ENCODE assay signal across 8 cellular contexts in the genomic region with DNA sequence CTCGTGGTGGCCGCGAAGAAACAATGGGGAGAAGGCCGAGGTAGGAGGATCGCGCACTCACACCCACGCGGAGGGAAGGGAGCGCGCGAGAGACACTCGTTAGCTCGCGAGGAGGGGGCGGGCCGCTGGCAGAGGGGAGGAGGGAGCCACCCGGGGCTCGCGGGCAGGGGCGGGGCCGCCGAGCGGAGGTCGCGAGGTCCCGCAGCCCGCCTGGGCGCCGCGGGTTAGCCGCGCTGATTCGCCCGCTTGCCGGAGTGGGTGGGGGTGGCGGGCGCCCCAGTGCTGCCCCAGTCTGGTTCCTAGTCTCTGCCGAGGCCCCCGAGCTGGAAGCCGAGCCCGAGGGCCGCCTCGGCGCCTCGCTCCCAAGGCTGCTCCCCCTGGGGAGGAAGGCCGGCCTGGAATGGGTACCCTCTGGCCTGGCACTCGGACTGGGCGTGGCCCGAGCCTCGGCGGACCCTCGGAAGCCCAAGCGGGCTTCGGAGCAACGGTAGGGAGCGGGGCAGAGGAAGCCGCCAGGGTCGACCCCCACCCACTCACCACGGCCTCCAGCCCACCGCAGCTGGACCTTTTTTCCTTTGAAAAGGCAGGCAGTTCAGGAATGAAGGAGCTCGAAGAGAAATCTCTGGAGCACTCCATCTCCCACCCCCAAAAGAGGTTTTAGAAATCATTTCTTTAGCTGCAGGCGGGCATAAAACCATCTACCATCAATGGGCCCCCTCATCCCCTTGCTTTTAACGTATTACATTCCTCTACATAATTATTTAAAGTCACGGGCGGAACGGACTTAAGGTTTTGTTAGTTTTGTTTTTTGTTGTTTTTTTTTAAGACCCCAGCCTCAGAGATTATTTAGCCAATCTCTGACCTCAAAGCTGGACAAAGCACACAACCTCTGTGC. TPM values are rescaled to one million over a fixed set of nuclear protein-coding genes. Genes with fewer than 3 reads are reported as not detected.
A peak's percentile ranks its signal among the peaks of the same experiment; 100 is the strongest.
DNase-seq lines count a peak whose midpoint lies in the region; ATAC-seq, FAIRE-seq and TF ChIP-seq lines count a peak whose summit lies in the region.

No MANE protein-coding gene starts in this region.

- CTCF ChIA-PET in GM10248 (lab: Yijun Ruan, JAX), result interaction anchor here (0.8 to 3.6 kb wide), 6 partner anchors 13 to 234 kb away, joined by 3 to 14 read pairs (median 4); no protein-coding TSS in a partner anchor

- H3K36me3 ChIP-seq in astrocyte (ENCODE audit: insufficient read depth, low read length) (no peaks in the 10 kb centered on the region), aorta (ENCODE audit: control insufficient read depth in 1 of 2, insufficient read depth in 2 of 2, low read length in 1 of 2) (no peaks in the 10 kb centered on the region)

- no peak for FAIRE-seq in astrocyte (lab: Jason Lieb, UNC)

- POLR2A ChIA-PET in GM10248 (lab: Yijun Ruan, JAX), result interaction anchor here (0.6 to 1.0 kb wide), 3 partner anchors 37 to 149 kb away, joined by 3 to 6 read pairs (median 3); a partner anchor contains a TSS

- H3K9me3 ChIP-seq in astrocyte (ENCODE audit: insufficient read depth, low read depth, low read length) (no peaks in the 10 kb centered on the region), aorta (ENCODE audit: control insufficient read depth, low read length) (no peaks in the 10 kb centered on the region)

- H3K27me3 ChIP-seq in astrocyte (ENCODE audit: insufficient read depth, low read length) (no peaks in the 10 kb centered on the region), aorta (ENCODE audit: control insufficient read depth in 1 of 2, insufficient read depth in 2 of 2, low read length in 1 of 2) (no peaks in the 10 kb centered on the region)

- peak overlapping the region; percentile 92 for H3K4me3 Mint-ChIP-seq in astrocyte (ENCODE audit: unreplicated experiment)

- H3K4me1 Mint-ChIP-seq in astrocyte (ENCODE audit: low read depth, unreplicated experiment), result peaks cover 23% of the 10 kb centered on the region

- peak overlapping the region; percentile 94 for H3K27ac Mint-ChIP-seq in astrocyte (ENCODE audit: unreplicated experiment)

- 1 to 2% methylated on average over 35 to 66 of the region's 66 CpGs for WGBS in aorta, 2 donors

- H3K4me1 ChIP-seq in astrocyte (ENCODE audit: insufficient read depth, low read length), result peaks cover 10% of the 10 kb centered on the region
- peaks cover 0 to 1% of the 10 kb centered on the region in 2 donors for H3K4me1 ChIP-seq in aorta (ENCODE audit: control insufficient read depth in 1 of 2, insufficient read depth in 2 of 2, low read length in 2 of 2)

- H3K9ac ChIP-seq in astrocyte (ENCODE audit: low read length), result peak overlapping the region; percentile 92

- peak overlapping the region; percentile 90 for H3K4me2 ChIP-seq in astrocyte (ENCODE audit: low read length)

- ATAC-seq in HG02571 (IDR thresholded peaks at IDR 0.05; ENCODE audit: unreplicated experiment), result peak; percentile 50
- ATAC-seq in aorta (ENCODE audit: low FRiP score), result peak; percentile 94

- intact Hi-C loops in aorta (cut with DNase I), result loop anchor here in 1 of 2 donors (10.0 kb wide), 1 partner anchor 141 kb away; a partner anchor contains a TSS

- TF ChIP-seq CTCF in GM10248 (IDR thresholded peaks at IDR 0.05; ENCODE audit: control extremely low read depth, extremely low read depth, low read depth, missing control alignments) (no peak), astrocyte (IDR thresholded peaks at IDR 0.05; ENCODE audit: insufficient read depth, low read depth, low read length) (no peak)

- peak overlapping the region; percentile 94 for H2AFZ ChIP-seq in astrocyte (ENCODE audit: low read depth, low read length)

- peaks cover 30% of the 10 kb centered on the region for H4K20me1 ChIP-seq in astrocyte (ENCODE audit: insufficient read depth, low read length)

- H3K79me2 ChIP-seq in astrocyte (ENCODE audit: insufficient read depth, low read length), result peaks cover 50% of the 10 kb centered on the region

- DNase-seq in GM10248 (ENCODE audit: extremely low spot score) (peak; percentile 92), NCI-H1105 treated with DMSO at 0.1 percent for 48 hours (lab: John Stamatoyannopoulos, UW) (peak; percentile 84), T-helper 9 cell (peak; percentile 86), astrocyte (ENCODE audit: low read depth) (peak; percentile 79), hippocampal formation (lab: John Stamatoyannopoulos, UW) (peak; percentile 79), retina (peak; percentile 94), aorta (peak; percentile 91 to 95)

- no peaks in the 10 kb centered on the region for H3K36me3 Mint-ChIP-seq in astrocyte (ENCODE audit: low read depth, unreplicated experiment)

- H3K4me3 ChIP-seq in astrocyte (ENCODE audit: insufficient read depth, low read depth, low read length), result peak overlapping the region; percentile 76
- H3K4me3 ChIP-seq in aorta (ENCODE audit: low read length in 2 of 2), result peak overlapping the region; percentile 74 to 95

- no peaks in the 10 kb centered on the region for H3K9me3 Mint-ChIP-seq in astrocyte (ENCODE audit: unreplicated experiment)

- peak overlapping the region; percentile 87 for H3K27ac ChIP-seq in astrocyte (ENCODE audit: low read depth, low read length)
- H3K27ac ChIP-seq in aorta (ENCODE audit: low read depth in 1 of 2, low read length in 2 of 2), result peak overlapping the region in 1 of 2 donors; percentile 0

- no peaks in the 10 kb centered on the region for H3K27me3 Mint-ChIP-seq in astrocyte (ENCODE audit: low read depth, unreplicated experiment)

RNA-seq across cellular contexts. Expression of a gene that starts 0.7 kb away (rescaled TPM):
- total RNA-seq in astrocyte, result 44.8 and 47.0 TPM in 2 replicates
- total RNA-seq in aorta, result 10 to 100 TPM; 49.2 to 71.5 TPM
- 10 to 100 TPM in 1 of 2 donors, 1 to 10 TPM in 1; 6.3 to 21.4 TPM for polyA plus RNA-seq in aorta

RNA-seq across cellular contexts. Expression of a gene that starts 48.6 kb away (rescaled TPM):
- total RNA-seq in astrocyte, result 4.2 and 5.7 TPM in 2 replicates
- 10 to 100 TPM in 1 of 2 donors, 1 to 10 TPM in 1; 9.7 to 21.0 TPM for total RNA-seq in aorta
- polyA plus RNA-seq in aorta, result 10 to 100 TPM; 11.1 to 21.4 TPM
